In genomic region chr22:38271101-38271500, GRCh38 we compare ENCODE assay signal across 1 cellular context.
TF ChIP-seq lines count a peak whose summit lies in the region.

No MANE protein-coding gene starts in this region.

TF ChIP-seq in WTC11, 78 proteins besides CTCF, POLR2A, EP300 and RAD21 (continued from another document):
- TF ChIP-seq, protein P1, sequence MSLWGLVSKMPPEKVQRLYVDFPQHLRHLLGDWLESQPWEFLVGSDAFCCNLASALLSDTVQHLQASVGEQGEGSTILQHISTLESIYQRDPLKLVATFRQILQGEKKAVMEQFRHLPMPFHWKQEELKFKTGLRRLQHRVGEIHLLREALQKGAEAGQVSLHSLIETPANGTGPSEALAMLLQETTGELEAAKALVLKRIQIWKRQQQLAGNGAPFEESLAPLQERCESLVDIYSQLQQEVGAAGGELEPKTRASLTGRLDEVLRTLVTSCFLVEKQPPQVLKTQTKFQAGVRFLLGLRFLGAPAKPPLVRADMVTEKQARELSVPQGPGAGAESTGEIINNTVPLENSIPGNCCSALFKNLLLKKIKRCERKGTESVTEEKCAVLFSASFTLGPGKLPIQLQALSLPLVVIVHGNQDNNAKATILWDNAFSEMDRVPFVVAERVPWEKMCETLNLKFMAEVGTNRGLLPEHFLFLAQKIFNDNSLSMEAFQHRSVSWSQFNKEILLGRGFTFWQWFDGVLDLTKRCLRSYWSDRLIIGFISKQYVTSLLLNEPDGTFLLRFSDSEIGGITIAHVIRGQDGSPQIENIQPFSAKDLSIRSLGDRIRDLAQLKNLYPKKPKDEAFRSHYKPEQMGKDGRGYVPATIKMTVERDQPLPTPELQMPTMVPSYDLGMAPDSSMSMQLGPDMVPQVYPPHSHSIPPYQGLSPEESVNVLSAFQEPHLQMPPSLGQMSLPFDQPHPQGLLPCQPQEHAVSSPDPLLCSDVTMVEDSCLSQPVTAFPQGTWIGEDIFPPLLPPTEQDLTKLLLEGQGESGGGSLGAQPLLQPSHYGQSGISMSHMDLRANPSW (CRISPR knock-in tag; conservative IDR thresholded peaks at IDR 0.05; ENCODE audit: low read depth) = no peak
- no peak for TF ChIP-seq ZNF396 (CRISPR knock-in tag; IDR thresholded peaks at IDR 0.05; ENCODE audit: borderline replicate concordance)
- TF ChIP-seq, protein P2, sequence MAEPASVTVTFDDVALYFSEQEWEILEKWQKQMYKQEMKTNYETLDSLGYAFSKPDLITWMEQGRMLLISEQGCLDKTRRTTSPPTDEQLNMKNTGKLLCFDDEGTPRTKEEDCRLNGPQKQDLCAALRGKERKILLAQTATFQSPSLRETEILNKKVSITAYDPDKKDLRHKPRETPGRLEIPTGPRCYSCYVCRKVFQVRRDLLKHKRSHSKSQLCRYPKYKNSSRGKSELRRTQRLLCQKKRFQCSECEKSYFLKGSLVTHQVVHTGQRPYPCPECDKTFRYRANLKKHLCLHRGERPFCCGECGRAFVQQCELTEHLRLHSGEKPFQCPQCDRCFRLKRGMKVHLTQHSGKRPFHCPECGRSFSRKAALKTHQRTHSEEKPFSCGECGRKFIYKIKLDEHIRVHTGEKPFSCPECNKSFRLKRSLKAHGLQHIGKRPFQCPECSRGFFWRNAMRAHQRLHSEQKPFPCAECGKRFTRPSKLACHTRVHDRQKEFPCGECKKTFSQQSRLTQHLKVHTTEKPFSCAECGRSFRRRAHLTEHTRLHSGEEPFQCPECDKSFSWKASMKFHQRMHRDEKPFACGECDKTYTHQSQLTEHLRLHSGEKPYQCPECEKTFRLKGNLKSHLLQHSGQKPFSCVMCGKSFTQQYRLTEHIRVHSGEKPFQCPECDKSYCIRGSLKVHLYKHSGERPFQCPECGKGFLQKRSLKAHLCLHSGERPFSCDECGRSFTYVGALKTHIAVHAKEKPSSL (CRISPR knock-in tag; conservative IDR thresholded peaks at IDR 0.05) = no peak
- TF ChIP-seq, protein P3, sequence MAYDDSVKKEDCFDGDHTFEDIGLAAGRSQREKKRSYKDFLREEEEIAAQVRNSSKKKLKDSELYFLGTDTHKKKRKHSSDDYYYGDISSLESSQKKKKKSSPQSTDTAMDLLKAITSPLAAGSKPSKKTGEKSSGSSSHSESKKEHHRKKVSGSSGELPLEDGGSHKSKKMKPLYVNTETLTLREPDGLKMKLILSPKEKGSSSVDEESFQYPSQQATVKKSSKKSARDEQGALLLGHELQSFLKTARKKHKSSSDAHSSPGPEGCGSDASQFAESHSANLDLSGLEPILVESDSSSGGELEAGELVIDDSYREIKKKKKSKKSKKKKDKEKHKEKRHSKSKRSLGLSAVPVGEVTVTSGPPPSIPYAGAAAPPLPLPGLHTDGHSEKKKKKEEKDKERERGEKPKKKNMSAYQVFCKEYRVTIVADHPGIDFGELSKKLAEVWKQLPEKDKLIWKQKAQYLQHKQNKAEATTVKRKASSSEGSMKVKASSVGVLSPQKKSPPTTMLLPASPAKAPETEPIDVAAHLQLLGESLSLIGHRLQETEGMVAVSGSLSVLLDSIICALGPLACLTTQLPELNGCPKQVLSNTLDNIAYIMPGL (CRISPR knock-in tag; IDR thresholded peaks at IDR 0.05) = no peak
- TF ChIP-seq USF2 (CRISPR knock-in tag; IDR thresholded peaks at IDR 0.05) = no peak
